Comparison of ENCODE assay signal across 31 cellular contexts in genomic region chr1:39596163-39596562, GRCh38. TPM values are rescaled to one million over a fixed set of nuclear protein-coding genes. Genes with fewer than 3 reads are reported as not detected.
"Had no signal": no experiment of that assay in that cellular context is flagged by ENCODE, and none has a peak within 500 bp of the region (broad histone marks: within the 10 kb centered on the region; RNA-seq: fewer than 3 reads in every experiment).

No MANE protein-coding gene starts in this region.

- H3K27ac Mint-ChIP-seq: activated CD4-positive, alpha-beta memory T cell treated with anti-CD3 and anti-CD28 coated beads for 36 hours; activated CD4-positive, alpha-beta T cell treated with anti-CD3 and anti-CD28 coated beads for 36 hours; activated CD4-positive, alpha-beta T cell treated with anti-CD3 and anti-CD28 coated beads, Interleukin-2, amount 10 ng/mL, durations not matched to agents 24 days and 14 days; activated CD8-positive, alpha-beta memory T cell treated with anti-CD3 and anti-CD28 coated beads, Interleukin-2, amount 10 ng/mL, durations not matched to agents 7 days and 5 days; activated CD8-positive, alpha-beta T cell treated with anti-CD3 and anti-CD28 coated beads, Interleukin-2, amount 10 ng/mL, durations not matched to agents 7 days and 5 days; activated naive CD4-positive, alpha-beta T cell treated with anti-CD3 and anti-CD28 coated beads for 36 hours; activated naive CD4-positive, alpha-beta T cell treated with anti-CD3 and anti-CD28 coated beads, Interleukin-2, amount 50 U/mL, for 24 hours; activated naive CD8-positive, alpha-beta T cell treated with anti-CD3 and anti-CD28 coated beads for 36 hours; activated naive CD8-positive, alpha-beta T cell treated with anti-CD3 and anti-CD28 coated beads, Interleukin-2, amount 50 U/mL, for 24 hours; activated T-helper 1 cell treated with anti-CD3 and anti-CD28 coated beads, Interleukin-12 subunit alpha, Interleukin-12 subunit beta, Interleukin-2, Interleukin-4 antibody, amounts not matched to agents 30 ng/mL and 10 ng/mL and 1 ng/mL, durations not matched to agents 14 hours and 24 hours and 36 hours; activated T-helper 2 cell treated with anti-CD3 and anti-CD28 coated beads, Interferon-gamma antibody, Interleukin-2, Interleukin-4, amounts not matched to agents 10 μg/mL and 5 μg/mL and 100 μg/mL, durations not matched to agents 14 hours and 24 hours and 36 hours had no signal

- H3K27me3 ChIP-seq: body of pancreas, colonic mucosa had no signal

- H3K36me3 Mint-ChIP-seq: activated CD4-positive, alpha-beta memory T cell treated with anti-CD3 and anti-CD28 coated beads for 36 hours; activated CD8-positive, alpha-beta memory T cell treated with anti-CD3 and anti-CD28 coated beads, Interleukin-2, amount 10 ng/mL, durations not matched to agents 7 days and 5 days; activated naive CD4-positive, alpha-beta T cell treated with anti-CD3 and anti-CD28 coated beads, Interleukin-2, amount 50 U/mL, for 24 hours; activated naive CD8-positive, alpha-beta T cell treated with anti-CD3 and anti-CD28 coated beads for 36 hours had no signal

- DNase-seq: activated CD4-positive, alpha-beta memory T cell treated with anti-CD3 and anti-CD28 coated beads for 36 hours; activated CD4-positive, alpha-beta T cell treated with anti-CD3 and anti-CD28 coated beads for 36 hours; activated CD4-positive, alpha-beta T cell treated with anti-CD3 and anti-CD28 coated beads, Interleukin-2, amount 10 ng/mL, durations not matched to agents 24 days and 14 days; activated CD4-positive, CD25-positive, alpha-beta regulatory T cell; activated CD4-positive, CD25-positive, alpha-beta regulatory T cell treated with anti-CD3 and anti-CD28 coated beads, Interleukin-2, amount 50 U/mL, for 72 hours; activated CD8-positive, alpha-beta memory T cell treated with anti-CD3 and anti-CD28 coated beads, Interleukin-2, amount 10 ng/mL, durations not matched to agents 7 days and 5 days; activated CD8-positive, alpha-beta memory T cell treated with anti-CD3 and anti-CD28 coated beads, Interleukin-2, amount 50 U/mL, for 4 hours; activated CD8-positive, alpha-beta T cell treated with anti-CD3 and anti-CD28 coated beads, Interleukin-2, amount 10 ng/mL, durations not matched to agents 7 days and 5 days; activated effector memory CD4-positive, alpha-beta T cell treated with anti-CD3 and anti-CD28 coated beads, Interleukin-2, amount 50 U/mL, for 16 hours; activated naive CD4-positive, alpha-beta T cell treated with anti-CD3 and anti-CD28 coated beads for 36 hours; activated naive CD8-positive, alpha-beta T cell treated with anti-CD3 and anti-CD28 coated beads for 36 hours; activated naive CD8-positive, alpha-beta T cell treated with anti-CD3 and anti-CD28 coated beads, Interleukin-2, amount 50 U/mL, for 24 hours; activated T-cell treated with anti-CD3 and anti-CD28 coated beads, Interleukin-2, amount 50 U/mL, for 1 hour; activated T-cell treated with anti-CD3 and anti-CD28 coated beads, Interleukin-2, amount 50 U/mL, for 48 hours; adrenal gland; amygdala; body of pancreas; caudate nucleus; colonic mucosa; effector CD8-positive, alpha-beta T cell; esophagus squamous epithelium; head of caudate nucleus; T-helper 2 cell had no signal

- H3K9me3 Mint-ChIP-seq: activated CD4-positive, alpha-beta memory T cell treated with anti-CD3 and anti-CD28 coated beads for 36 hours; activated CD4-positive, alpha-beta T cell treated with anti-CD3 and anti-CD28 coated beads, Interleukin-2, amount 10 ng/mL, durations not matched to agents 24 days and 14 days; activated naive CD4-positive, alpha-beta T cell treated with anti-CD3 and anti-CD28 coated beads for 36 hours; activated naive CD4-positive, alpha-beta T cell treated with anti-CD3 and anti-CD28 coated beads, Interleukin-2, amount 50 U/mL, for 24 hours; activated naive CD8-positive, alpha-beta T cell treated with anti-CD3 and anti-CD28 coated beads for 36 hours; activated naive CD8-positive, alpha-beta T cell treated with anti-CD3 and anti-CD28 coated beads, Interleukin-2, amount 50 U/mL, for 24 hours; activated T-helper 1 cell treated with anti-CD3 and anti-CD28 coated beads, Interleukin-12 subunit alpha, Interleukin-12 subunit beta, Interleukin-2, Interleukin-4 antibody, amounts not matched to agents 30 ng/mL and 10 ng/mL and 1 ng/mL, durations not matched to agents 14 hours and 24 hours and 36 hours; activated T-helper 2 cell treated with anti-CD3 and anti-CD28 coated beads, Interferon-gamma antibody, Interleukin-2, Interleukin-4, amounts not matched to agents 10 μg/mL and 5 μg/mL and 100 μg/mL, durations not matched to agents 14 hours and 24 hours and 36 hours had no signal

- H3K4me3 ChIP-seq: adrenal gland, body of pancreas, colonic mucosa, esophagus squamous epithelium had no signal

- H3K36me3 ChIP-seq: adrenal gland, colonic mucosa, esophagus squamous epithelium had no signal

- H3K4me1 ChIP-seq: adrenal gland, body of pancreas, colonic mucosa, esophagus squamous epithelium had no signal

- H3K4me1 Mint-ChIP-seq: activated naive CD4-positive, alpha-beta T cell treated with anti-CD3 and anti-CD28 coated beads, Interleukin-2, amount 50 U/mL, for 24 hours had no signal

- H3K27me3 Mint-ChIP-seq: activated CD8-positive, alpha-beta memory T cell treated with anti-CD3 and anti-CD28 coated beads, Interleukin-2, amount 10 ng/mL, durations not matched to agents 7 days and 5 days; activated naive CD4-positive, alpha-beta T cell treated with anti-CD3 and anti-CD28 coated beads, Interleukin-2, amount 50 U/mL, for 24 hours; activated naive CD8-positive, alpha-beta T cell treated with anti-CD3 and anti-CD28 coated beads for 36 hours had no signal

- H3K27ac ChIP-seq: adrenal gland, body of pancreas, colonic mucosa, epithelial cell of prostate, esophagus squamous epithelium had no signal

- ATAC-seq: activated CD4-positive, alpha-beta T cell treated with anti-CD3 and anti-CD28 coated beads for 36 hours; activated CD8-positive, alpha-beta memory T cell treated with anti-CD3 and anti-CD28 coated beads, Interleukin-2, amount 10 ng/mL, durations not matched to agents 7 days and 5 days; activated CD8-positive, alpha-beta T cell treated with anti-CD3 and anti-CD28 coated beads, Interleukin-2, amount 10 ng/mL, durations not matched to agents 7 days and 5 days; activated naive CD8-positive, alpha-beta T cell treated with anti-CD3 and anti-CD28 coated beads, Interleukin-2, amount 50 U/mL, for 24 hours; body of pancreas had no signal

- H3K4me3 Mint-ChIP-seq: activated CD4-positive, alpha-beta memory T cell treated with anti-CD3 and anti-CD28 coated beads for 36 hours; activated CD4-positive, alpha-beta T cell treated with anti-CD3 and anti-CD28 coated beads for 36 hours; activated CD4-positive, alpha-beta T cell treated with anti-CD3 and anti-CD28 coated beads, Interleukin-2, amount 10 ng/mL, durations not matched to agents 24 days and 14 days; activated CD8-positive, alpha-beta memory T cell treated with anti-CD3 and anti-CD28 coated beads, Interleukin-2, amount 10 ng/mL, durations not matched to agents 7 days and 5 days; activated CD8-positive, alpha-beta T cell treated with anti-CD3 and anti-CD28 coated beads, Interleukin-2, amount 10 ng/mL, durations not matched to agents 7 days and 5 days; activated naive CD4-positive, alpha-beta T cell treated with anti-CD3 and anti-CD28 coated beads for 36 hours; activated naive CD4-positive, alpha-beta T cell treated with anti-CD3 and anti-CD28 coated beads, Interleukin-2, amount 50 U/mL, for 24 hours; activated naive CD8-positive, alpha-beta T cell treated with anti-CD3 and anti-CD28 coated beads for 36 hours; activated naive CD8-positive, alpha-beta T cell treated with anti-CD3 and anti-CD28 coated beads, Interleukin-2, amount 50 U/mL, for 24 hours; activated T-helper 1 cell treated with anti-CD3 and anti-CD28 coated beads, Interleukin-12 subunit alpha, Interleukin-12 subunit beta, Interleukin-2, Interleukin-4 antibody, amounts not matched to agents 30 ng/mL and 10 ng/mL and 1 ng/mL, durations not matched to agents 14 hours and 24 hours and 36 hours had no signal

- H3K9me3 ChIP-seq: adrenal gland, body of pancreas, colonic mucosa, esophagus squamous epithelium had no signal

RNA-seq across cellular contexts. Expression of gene HEYL, which starts 43.3 kb away (rescaled TPM):
- total RNA-seq: activated CD4-positive, alpha-beta T cell treated with anti-CD3 and anti-CD28 coated beads, Interleukin-2, amount 10 ng/mL, durations not matched to agents 24 days and 14 days; activated CD8-positive, alpha-beta memory T cell treated with anti-CD3 and anti-CD28 coated beads, Interleukin-2, amount 10 ng/mL, durations not matched to agents 7 days and 5 days; activated CD8-positive, alpha-beta T cell treated with anti-CD3 and anti-CD28 coated beads, Interleukin-2, amount 10 ng/mL, durations not matched to agents 7 days and 5 days; dermis microvascular lymphatic vessel endothelial cell; endothelial cell of umbilical vein; fibroblast of lung; T-helper 1 cell treated with Interleukin-12 subunit alpha and Interleukin-12 subunit beta and Interleukin-4 antibody, amounts not matched to agents 30 ng/mL and 1 ng/mL, for 36 hours had no signal
- polyA plus RNA-seq: endothelial cell of umbilical vein had no signal
